In genomic region chr4:156962069-156962377, GRCh38 we compare ENCODE assay signal across 17 cellular contexts. TPM values are rescaled to one million over a fixed set of nuclear protein-coding genes. Genes with fewer than 3 reads are reported as not detected.
DNase-seq lines count a peak whose midpoint lies in the region; ATAC-seq and TF ChIP-seq lines count a peak whose summit lies in the region.
"Had no signal": no experiment of that assay in that cellular context is flagged by ENCODE, and none has a peak within 500 bp of the region (broad histone marks: within the 10 kb centered on the region; RNA-seq: fewer than 3 reads in every experiment).

No MANE protein-coding gene starts in this region.

- H3K27ac Mint-ChIP-seq in nephron progenitor cell, result peak overlapping the region; percentile 87
- H3K27ac Mint-ChIP-seq: CD4-positive, alpha-beta memory T cell; effector memory CD8-positive, alpha-beta T cell had no signal

- no peaks in the 10 kb centered on the region for H3K27me3 Mint-ChIP-seq in nephron progenitor cell (ENCODE audit: low read depth, poor library complexity)
- H3K27me3 Mint-ChIP-seq: effector memory CD8-positive, alpha-beta T cell had no signal

- CTCF ChIA-PET in SK-N-SH (lab: Yijun Ruan, JAX), result interaction anchor here (0.6 to 4.4 kb wide), 3 partner anchors 8 to 121 kb away, joined by 3 to 23 read pairs (median 4); partner anchors contain the start of gene PDGFC

- H3K9me3 ChIP-seq in SK-N-SH (no peaks in the 10 kb centered on the region), transverse colon (no peaks in the 10 kb centered on the region), right atrium auricular region (no peaks in the 10 kb centered on the region)
- H3K9me3 ChIP-seq: testis had no signal

- H3K9me3 Mint-ChIP-seq in nephron progenitor cell, result no peaks in the 10 kb centered on the region

- H2AFZ ChIP-seq in SK-N-SH (ENCODE audit: low read depth), result no peak overlapping the region

- peaks cover 8% of the 10 kb centered on the region for H3K36me3 Mint-ChIP-seq in nephron progenitor cell (ENCODE audit: low read depth)
- H3K36me3 Mint-ChIP-seq: CD4-positive, alpha-beta memory T cell had no signal

- H3K27ac ChIP-seq in SK-N-SH (ENCODE audit: low read depth in 2 of 2, low read length in 1 of 2) (peak overlapping the region; percentile 63; a peak in 3 of 4 replicates), transverse colon (peak overlapping the region; percentile 30 to 71 (median 52)), right atrium auricular region (no peak overlapping the region)
- H3K27ac ChIP-seq: testis had no signal

- in situ Hi-C loops in transverse colon (cut with MboI; ENCODE audit: low pct_ligation_motif_present in 1 of 4, low pct_unique_long_range_greater_than_20kb in 1 of 4, low sequenced_read_pairs in 3 of 4), result loop anchor here in 1 of 4 donors (25.0 kb wide), 1 partner anchor 1000 kb away; the partner anchor contains the start of gene CTSO

- TF ChIP-seq EP300 in SK-N-SH (IDR thresholded peaks at IDR 0.05; ENCODE audit: borderline replicate concordance in 1 of 2, low read depth in 1 of 2, low read length in 1 of 2) (no peak), transverse colon (IDR thresholded peaks at IDR 0.05; ENCODE audit: low read depth) (no peak)

- peaks cover 0 to 2% of the 10 kb centered on the region in 2 experiments for H3K36me3 ChIP-seq in SK-N-SH (replicated peaks in 1 of 2; ENCODE audit: control insufficient read depth in 1 of 2, insufficient read depth in 2 of 2, low read length in 1 of 2)
- H3K36me3 ChIP-seq in transverse colon, result no peaks in the 10 kb centered on the region
- no peaks in the 10 kb centered on the region for H3K36me3 ChIP-seq in right atrium auricular region

- TF ChIP-seq RAD21 in SK-N-SH (IDR thresholded peaks at IDR 0.05; ENCODE audit: low read length), result no peak

- 76% methylated on average over 3 of the region's 3 CpGs for WGBS in SK-N-SH (ENCODE audit: low lambda C conversion rate)
- WGBS in transverse colon (ENCODE audit: low coverage in 1 of 2), 2 donors, result 59 to 77% methylated on average over 2 to 3 of the region's 3 CpGs

- H3F3A ChIP-seq in SK-N-SH (replicated peaks; ENCODE audit: insufficient read depth), result peaks cover 7% of the 10 kb centered on the region

- peak overlapping the region; percentile 12 for H3K4me3 Mint-ChIP-seq in nephron progenitor cell
- H3K4me3 Mint-ChIP-seq: CD4-positive, alpha-beta memory T cell; effector memory CD8-positive, alpha-beta T cell had no signal

- H3K4me3 ChIP-seq in SK-N-SH (ENCODE audit: low read depth in 2 of 2, low read length in 1 of 2) (no peak overlapping the region), transverse colon (no peak overlapping the region), right atrium auricular region (no peak overlapping the region)
- H3K4me3 ChIP-seq: testis had no signal

- DNase-seq in SK-N-SH (no peak), nephron progenitor cell (no peak), transverse colon (no peak), right atrium auricular region (ENCODE audit: low spot score) (no peak)
- DNase-seq in activated CD4-positive, alpha-beta T cell treated with anti-CD3 and anti-CD28 coated beads for 4 hours, result no peak
- DNase-seq: activated gamma-delta T cell treated with Interleukin-2 at 50 U/mL for 16 hours; CD4-positive, alpha-beta memory T cell; effector memory CD8-positive, alpha-beta T cell; KG1; NCI-H1930; NCI-H446; stimulated activated CD4-positive, alpha-beta T cell treated with anti-CD3 and anti-CD28 coated beads, Interleukin-15, amount 100 ng/mL, for 24 hours; T-helper 1 cell had no signal

- H3K4me2 ChIP-seq in SK-N-SH, result peak overlapping the region; percentile 66

- ATAC-seq in esophagus mucosa (peak; percentile 39), GM19023 (IDR thresholded peaks at IDR 0.05; ENCODE audit: unreplicated experiment) (no peak), HG03139 (IDR thresholded peaks at IDR 0.05; ENCODE audit: unreplicated experiment) (no peak)
- ATAC-seq: effector memory CD8-positive, alpha-beta T cell had no signal

- H3K79me2 ChIP-seq in SK-N-SH (ENCODE audit: insufficient read depth), result peaks cover 100% of the 10 kb centered on the region

- H3K4me1 ChIP-seq in SK-N-SH (ENCODE audit: control insufficient read depth in 1 of 2, insufficient read depth in 2 of 2, low read depth in 1 of 2, low read length in 1 of 2) (peaks cover 0 to 67% of the 10 kb centered on the region in 2 experiments; a peak in 3 of 4 replicates), transverse colon (peaks cover 15 to 52% (median 25%) of the 10 kb centered on the region in 4 donors), right atrium auricular region (peaks cover 0 to 34% of the 10 kb centered on the region in 2 donors)
- H3K4me1 ChIP-seq: testis had no signal

- no peaks in the 10 kb centered on the region for H3K9me2 ChIP-seq in SK-N-SH

- intact Hi-C loops in transverse colon (cut with DNase I; ENCODE audit: low total_unique reads), result no loop called here

- TF ChIP-seq CTCF in SK-N-SH (IDR thresholded peaks at IDR 0.05), result no peak
- no peak for TF ChIP-seq CTCF in nephron progenitor cell (IDR thresholded peaks at IDR 0.05)
- TF ChIP-seq CTCF in transverse colon (IDR thresholded peaks at IDR 0.05), result no peak
- no peak for TF ChIP-seq CTCF in right atrium auricular region (IDR thresholded peaks at IDR 0.05)

- POLR2A ChIA-PET in SK-N-SH (lab: Yijun Ruan, JAX), result no interaction called here

- no peak for TF ChIP-seq POLR2A in transverse colon (IDR thresholded peaks at IDR 0.05)

- no peaks in the 10 kb centered on the region for H3K27me3 ChIP-seq in SK-N-SH (ENCODE audit: insufficient read depth)
- H3K27me3 ChIP-seq in transverse colon, result no peaks in the 10 kb centered on the region
- H3K27me3 ChIP-seq in right atrium auricular region, result no peaks in the 10 kb centered on the region
- H3K27me3 ChIP-seq: testis had no signal

- no peaks in the 10 kb centered on the region for H4K20me1 ChIP-seq in SK-N-SH (ENCODE audit: insufficient read depth)

- 0 out of 2 replicates have a peak overlapping the region, but pooled peaks have one; percentile 7 for H3K9ac ChIP-seq in SK-N-SH

- H3K4me1 Mint-ChIP-seq in nephron progenitor cell, result peaks cover 81% of the 10 kb centered on the region
- H3K4me1 Mint-ChIP-seq: CD4-positive, alpha-beta memory T cell had no signal

TF ChIP-seq in SK-N-SH, 30 proteins besides CTCF, POLR2A, EP300 and RAD21 (continues in another document):
- no peak for TF ChIP-seq GABPA (IDR thresholded peaks at IDR 0.05; ENCODE audit: low read depth)
- TF ChIP-seq MAX (IDR thresholded peaks at IDR 0.05; ENCODE audit: low read depth), result no peak
- TF ChIP-seq, protein P1, sequence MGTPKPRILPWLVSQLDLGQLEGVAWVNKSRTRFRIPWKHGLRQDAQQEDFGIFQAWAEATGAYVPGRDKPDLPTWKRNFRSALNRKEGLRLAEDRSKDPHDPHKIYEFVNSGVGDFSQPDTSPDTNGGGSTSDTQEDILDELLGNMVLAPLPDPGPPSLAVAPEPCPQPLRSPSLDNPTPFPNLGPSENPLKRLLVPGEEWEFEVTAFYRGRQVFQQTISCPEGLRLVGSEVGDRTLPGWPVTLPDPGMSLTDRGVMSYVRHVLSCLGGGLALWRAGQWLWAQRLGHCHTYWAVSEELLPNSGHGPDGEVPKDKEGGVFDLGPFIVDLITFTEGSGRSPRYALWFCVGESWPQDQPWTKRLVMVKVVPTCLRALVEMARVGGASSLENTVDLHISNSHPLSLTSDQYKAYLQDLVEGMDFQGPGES (IDR thresholded peaks at IDR 0.05; ENCODE audit: low read depth, low read length), result no peak
- TF ChIP-seq GATA2 (CRISPR knock-in tag; IDR thresholded peaks at IDR 0.05), result no peak
- TF ChIP-seq MEF2A (IDR thresholded peaks at IDR 0.05; ENCODE audit: borderline replicate concordance, low read depth), result no peak
- TF ChIP-seq POLR2AphosphoS5 (IDR thresholded peaks at IDR 0.05; ENCODE audit: low read depth, low read length), result no peak
- no peak for TF ChIP-seq EZH2phosphoT487 (IDR thresholded peaks at IDR 0.05; ENCODE audit: borderline replicate concordance, low read depth)
- TF ChIP-seq, protein P2, sequence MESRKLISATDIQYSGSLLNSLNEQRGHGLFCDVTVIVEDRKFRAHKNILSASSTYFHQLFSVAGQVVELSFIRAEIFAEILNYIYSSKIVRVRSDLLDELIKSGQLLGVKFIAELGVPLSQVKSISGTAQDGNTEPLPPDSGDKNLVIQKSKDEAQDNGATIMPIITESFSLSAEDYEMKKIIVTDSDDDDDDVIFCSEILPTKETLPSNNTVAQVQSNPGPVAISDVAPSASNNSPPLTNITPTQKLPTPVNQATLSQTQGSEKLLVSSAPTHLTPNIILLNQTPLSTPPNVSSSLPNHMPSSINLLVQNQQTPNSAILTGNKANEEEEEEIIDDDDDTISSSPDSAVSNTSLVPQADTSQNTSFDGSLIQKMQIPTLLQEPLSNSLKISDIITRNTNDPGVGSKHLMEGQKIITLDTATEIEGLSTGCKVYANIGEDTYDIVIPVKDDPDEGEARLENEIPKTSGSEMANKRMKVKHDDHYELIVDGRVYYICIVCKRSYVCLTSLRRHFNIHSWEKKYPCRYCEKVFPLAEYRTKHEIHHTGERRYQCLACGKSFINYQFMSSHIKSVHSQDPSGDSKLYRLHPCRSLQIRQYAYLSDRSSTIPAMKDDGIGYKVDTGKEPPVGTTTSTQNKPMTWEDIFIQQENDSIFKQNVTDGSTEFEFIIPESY (IDR thresholded peaks at IDR 0.05; ENCODE audit: borderline replicate concordance, low read depth), result no peak
- TF ChIP-seq, protein P3, sequence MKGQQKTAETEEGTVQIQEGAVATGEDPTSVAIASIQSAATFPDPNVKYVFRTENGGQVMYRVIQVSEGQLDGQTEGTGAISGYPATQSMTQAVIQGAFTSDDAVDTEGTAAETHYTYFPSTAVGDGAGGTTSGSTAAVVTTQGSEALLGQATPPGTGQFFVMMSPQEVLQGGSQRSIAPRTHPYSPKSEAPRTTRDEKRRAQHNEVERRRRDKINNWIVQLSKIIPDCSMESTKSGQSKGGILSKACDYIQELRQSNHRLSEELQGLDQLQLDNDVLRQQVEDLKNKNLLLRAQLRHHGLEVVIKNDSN (IDR thresholded peaks at IDR 0.05; ENCODE audit: borderline replicate concordance, low read depth), result no peak
- TF ChIP-seq CHD2 (IDR thresholded peaks at IDR 0.05; ENCODE audit: low read length, partially characterized antibody), result no peak
- TF ChIP-seq MXI1 (IDR thresholded peaks at IDR 0.05; ENCODE audit: low read depth, low read length), result no peak
- TF ChIP-seq YY1 (IDR thresholded peaks at IDR 0.05; ENCODE audit: low read depth), result no peak
- TF ChIP-seq NRF1 (IDR thresholded peaks at IDR 0.05; ENCODE audit: low read depth, low read length), result no peak
- TF ChIP-seq TEAD4 (IDR thresholded peaks at IDR 0.05; ENCODE audit: borderline replicate concordance, insufficient read depth), result no peak
- TF ChIP-seq TCF12 (IDR thresholded peaks at IDR 0.05), result no peak

RNA-seq across cellular contexts. Expression of gene PDGFC, which starts 9.6 kb away (rescaled TPM):
- polyA plus RNA-seq in SK-N-SH (2012; rRNA removed), result 29.8 and 36.2 TPM in 2 replicates
- polyA plus RNA-seq in SK-N-SH (2012; cell fraction: cytosol; rRNA removed), result 37.7 and 40.7 TPM in 2 replicates
- 27.3 and 49.5 TPM in 2 replicates for polyA plus RNA-seq in SK-N-SH (2012; cell fraction: nucleus; rRNA removed)
- total RNA-seq in esophagus mucosa, result 4.4 TPM
- total RNA-seq in transverse colon, result 10 to 100 TPM in 1 of 4 donors, 1 to 10 TPM in 2, under 1 TPM in 1; 0.40 to 20.6 (median 7.5) TPM
- 10 to 100 TPM; 17.0 to 17.1 TPM for total RNA-seq in right atrium auricular region
- polyA plus RNA-seq: CD4-positive, alpha-beta memory T cell had no signal

Comparison
In these comparisons a context has a peak if more than half of its experiments do, and no peak if none do; other contexts are left out.
1. H3K27ac ChIP-seq: peak in SK-N-SH (2 of 2) and transverse colon (4 of 4); none in right atrium auricular region (0 of 2).